In genomic region chr17:53353919-53354351, GRCh38 we compare ENCODE assay signal across 12 cellular contexts.
DNase-seq lines count a peak whose midpoint lies in the region; ATAC-seq, FAIRE-seq and TF ChIP-seq lines count a peak whose summit lies in the region.
"Had no signal": no experiment of that assay in that cellular context is flagged by ENCODE, and none has a peak within 500 bp of the region (broad histone marks: within the 10 kb centered on the region; RNA-seq: fewer than 3 reads in every experiment).

No MANE protein-coding gene starts in this region.

- intact Hi-C loops in cardiac septum (cut with DNase I) = no loop called here
- intact Hi-C loops in left ventricle myocardium inferior (cut with micrococcal nuclease) = no loop called here
- intact Hi-C loops in aorta (cut with DNase I) = no loop called here

- H3K9me3 ChIP-seq in left ventricle myocardium inferior (replicated peaks) (no peaks in the 10 kb centered on the region), aorta (ENCODE audit: control insufficient read depth, low read length) (no peaks in the 10 kb centered on the region)

- TF ChIP-seq POLR2A in GM12891 (IDR thresholded peaks at IDR 0.05; ENCODE audit: low read depth, low read length) = no peak

- WGBS in aorta, 2 donors = 0 to 3% methylated on average over 3 of the region's 3 CpGs

- no peaks in the 10 kb centered on the region for H3K36me3 ChIP-seq in left ventricle myocardium inferior
- no peaks in the 10 kb centered on the region for H3K36me3 ChIP-seq in aorta (ENCODE audit: control insufficient read depth in 1 of 2, insufficient read depth in 2 of 2, low read length in 1 of 2)

- no peak for ATAC-seq in HG03354 (IDR thresholded peaks at IDR 0.05; ENCODE audit: poor library complexity, severe bottlenecking, unreplicated experiment)
- no peak for ATAC-seq in aorta (ENCODE audit: low FRiP score)

- H3K4me3 ChIP-seq in left ventricle myocardium inferior (no peak overlapping the region), aorta (ENCODE audit: low read length in 2 of 2) (no peak overlapping the region)

- FAIRE-seq in urothelium cell line (lab: Jason Lieb, UNC) (peak; percentile 17), GM12891 (lab: Jason Lieb, UNC) (no peak)

- DNase-seq in cardiac septum (ENCODE audit: low spot score) (peak; percentile 46), left ventricle myocardium inferior (no peak), SHP77 treated with DMSO at 0.1 percent for 48 hours (lab: John Stamatoyannopoulos, UW) (peak; percentile 38), globus pallidus (ENCODE audit: low spot score) (peak; percentile 43), urothelium cell line (ENCODE audit: low spot score) (peak; percentile 45), GM12891 (ENCODE audit: insufficient read length, low spot score) (no peak), aorta (no peak)
- DNase-seq: activated CD8-positive, alpha-beta memory T cell treated with anti-CD3 and anti-CD28 coated beads, Interleukin-2, amount 50 U/mL, for 4 hours; NCI-H748 treated with DMSO at 0.1 percent for 48 hours; stimulated activated CD4-positive, alpha-beta T cell treated with anti-CD3 and anti-CD28 coated beads, Interleukin-15, amount 100 ng/mL, for 24 hours; stimulated activated CD8-positive, alpha-beta memory T cell treated with anti-CD3 and anti-CD28 coated beads, Interleukin-4, amount 100 ng/mL, for 48 hours had no signal

- H3K4me1 ChIP-seq in left ventricle myocardium inferior (no peaks in the 10 kb centered on the region), aorta (ENCODE audit: control insufficient read depth in 1 of 2, insufficient read depth in 2 of 2, low read length in 2 of 2) (no peaks in the 10 kb centered on the region)

- no peak for TF ChIP-seq CTCF in left ventricle myocardium inferior (IDR thresholded peaks at IDR 0.05; ENCODE audit: borderline replicate concordance)

- H3K27ac ChIP-seq in left ventricle myocardium inferior (replicated peaks) = no peak overlapping the region
- no peak overlapping the region for H3K27ac ChIP-seq in aorta (ENCODE audit: low read depth in 1 of 2, low read length in 2 of 2)

- H3K27me3 ChIP-seq in left ventricle myocardium inferior (ENCODE audit: low read depth) = no peaks in the 10 kb centered on the region
- H3K27me3 ChIP-seq in aorta (ENCODE audit: control insufficient read depth in 1 of 2, insufficient read depth in 2 of 2, low read length in 1 of 2) = no peaks in the 10 kb centered on the region

TF ChIP-seq in GM12891, 5 proteins besides CTCF, POLR2A, EP300 and RAD21:
- no peak for TF ChIP-seq SPI1 (IDR thresholded peaks at IDR 0.05; ENCODE audit: low read depth, low read length)
- TF ChIP-seq POLR2AphosphoS5 (IDR thresholded peaks at IDR 0.05; ENCODE audit: low read depth, low read length) = no peak
- TF ChIP-seq POU2F2 (IDR thresholded peaks at IDR 0.05; ENCODE audit: low read depth, low read length) = no peak
- TF ChIP-seq TAF1 (IDR thresholded peaks at IDR 0.05; ENCODE audit: low read depth, low read length) = no peak
- TF ChIP-seq PAX5 (IDR thresholded peaks at IDR 0.05; ENCODE audit: insufficient read depth, low read length, severe bottlenecking) = no peak

Comparison
In these comparisons a context has a peak if more than half of its experiments do, and no peak if none do; other contexts are left out.
1. DNase-seq: peak in cardiac septum (single experiment), SHP77 treated with DMSO at 0.1 percent for 48 hours (single experiment), globus pallidus (single experiment) and urothelium cell line (single experiment); none in left ventricle myocardium inferior (single experiment), GM12891 (single experiment) and aorta (0 of 2).